ENCODE assay signal across 9 cellular contexts in genomic region chr6:44268095-44268628, GRCh38. TPM values are rescaled to one million over a fixed set of nuclear protein-coding genes. Genes with fewer than 3 reads are reported as not detected.
DNase-seq lines count a peak whose midpoint lies in the region; ATAC-seq and TF ChIP-seq lines count a peak whose summit lies in the region.
"Had no signal": no experiment of that assay in that cellular context is flagged by ENCODE, and none has a peak within 500 bp of the region (broad histone marks: within the 10 kb centered on the region; RNA-seq: fewer than 3 reads in every experiment).

No MANE protein-coding gene starts in this region.

- peak; percentile 82 for TF ChIP-seq CTCF in natural killer cell (IDR thresholded peaks at IDR 0.05)

- H3K4me3 ChIP-seq in effector memory CD4-positive, alpha-beta T cell (ENCODE audit: insufficient read depth, low read depth, low read length, poor library complexity, severe bottlenecking), result no peak overlapping the region

- H3K9me3 Mint-ChIP-seq in natural killer cell, result no peaks in the 10 kb centered on the region
- H3K9me3 Mint-ChIP-seq in natural killer cell treated with Interleukin-12 subunit alpha and Interleukin-12 subunit beta and Interleukin-15 and Interleukin-18, amount 100 ng/mL, for 72 hours, result no peaks in the 10 kb centered on the region
- H3K9me3 Mint-ChIP-seq in activated CD4-positive, alpha-beta T cell treated with anti-CD3 and anti-CD28 coated beads for 36 hours (ENCODE audit: low read depth), result no peaks in the 10 kb centered on the region
- H3K9me3 Mint-ChIP-seq in naive thymus-derived CD8-positive, alpha-beta T cell, result no peaks in the 10 kb centered on the region

- H3K9me3 ChIP-seq in effector memory CD4-positive, alpha-beta T cell (ENCODE audit: control insufficient read depth, low read length), result no peaks in the 10 kb centered on the region

- H3K27me3 Mint-ChIP-seq in natural killer cell (ENCODE audit: low read depth in 2 of 2), result peaks cover 31% of the 10 kb centered on the region in 2 donors
- peaks cover 28 to 35% of the 10 kb centered on the region in 2 donors for H3K27me3 Mint-ChIP-seq in natural killer cell treated with Interleukin-12 subunit alpha and Interleukin-12 subunit beta and Interleukin-15 and Interleukin-18, amount 100 ng/mL, for 72 hours
- peaks cover 34% of the 10 kb centered on the region for H3K27me3 Mint-ChIP-seq in activated CD4-positive, alpha-beta T cell treated with anti-CD3 and anti-CD28 coated beads for 36 hours
- peaks cover 10 to 29% (median 21%) of the 10 kb centered on the region in 5 donors for H3K27me3 Mint-ChIP-seq in naive thymus-derived CD8-positive, alpha-beta T cell

- intact Hi-C loops in natural killer cell (cut with micrococcal nuclease), result loop anchor here (1.0 to 2.0 kb wide), 2 partner anchors 45 to 71 kb away; partner anchors contain the start of gene AARS2
- intact Hi-C loops in activated CD4-positive, alpha-beta T cell treated with anti-CD3 and anti-CD28 coated beads for 36 hours (cut with DNase I, micrococcal nuclease), result loop anchor here (1.0 to 5.0 kb wide), 5 partner anchors 36 to 189 kb away; no protein-coding TSS in a partner anchor

- ATAC-seq in natural killer cell, result no peak
- no peak for ATAC-seq in natural killer cell treated with Interleukin-12 subunit alpha and Interleukin-12 subunit beta and Interleukin-15 and Interleukin-18, amount 100 ng/mL, for 72 hours
- no peak for ATAC-seq in activated CD4-positive, alpha-beta T cell treated with anti-CD3 and anti-CD28 coated beads for 36 hours
- ATAC-seq in naive thymus-derived CD8-positive, alpha-beta T cell, result peak in 1 of 2 donors; percentile 13
- no peak for ATAC-seq in GM21390 (IDR thresholded peaks at IDR 0.05; ENCODE audit: unreplicated experiment)
- no peak for ATAC-seq in HG03280 (IDR thresholded peaks at IDR 0.05; ENCODE audit: unreplicated experiment)

- CTCF ChIA-PET in activated CD4-positive, alpha-beta T cell treated with anti-CD3 and anti-CD28 coated beads for 36 hours (lab: Charles Lee), result interaction anchor here (0.6 to 5.2 kb wide), 33 partner anchors 10 to 840 kb away, joined by 3 to 56 read pairs (median 6); partner anchors contain the start of genes AARS2 and SLC29A1

- H3K4me1 Mint-ChIP-seq in natural killer cell, result peaks cover 18 to 41% of the 10 kb centered on the region in 2 donors
- H3K4me1 Mint-ChIP-seq in natural killer cell treated with Interleukin-12 subunit alpha and Interleukin-12 subunit beta and Interleukin-15 and Interleukin-18, amount 100 ng/mL, for 72 hours (ENCODE audit: low read depth in 2 of 2), result peaks cover 32 to 43% of the 10 kb centered on the region in 2 donors
- H3K4me1 Mint-ChIP-seq in activated CD4-positive, alpha-beta T cell treated with anti-CD3 and anti-CD28 coated beads for 36 hours, result peaks cover 40% of the 10 kb centered on the region
- H3K4me1 Mint-ChIP-seq in naive thymus-derived CD8-positive, alpha-beta T cell, result peaks cover 23 to 57% (median 40%) of the 10 kb centered on the region in 4 donors

- peaks cover 26% of the 10 kb centered on the region for H3K27me3 ChIP-seq in effector memory CD4-positive, alpha-beta T cell (replicated peaks; ENCODE audit: control insufficient read depth, insufficient read depth, low read length, poor library complexity, severe bottlenecking)

- no peaks in the 10 kb centered on the region for H3K36me3 ChIP-seq in effector memory CD4-positive, alpha-beta T cell (ENCODE audit: control insufficient read depth, insufficient read depth, low read length)

- H3K4me1 ChIP-seq in effector memory CD4-positive, alpha-beta T cell (ENCODE audit: control insufficient read depth, insufficient read depth, low read length, poor library complexity, severe bottlenecking), result peaks cover 21% of the 10 kb centered on the region

- POLR2A ChIA-PET in activated CD4-positive, alpha-beta T cell treated with anti-CD3 and anti-CD28 coated beads for 36 hours (lab: Charles Lee), result interaction anchor here (0.6 to 1.6 kb wide), 5 partner anchors 44 to 204 kb away, joined by 3 read pairs; partner anchors contain the start of gene AARS2
- POLR2A ChIA-PET in naive thymus-derived CD8-positive, alpha-beta T cell (lab: Charles Lee), result interaction anchor here (0.9 to 3.2 kb wide), 5 partner anchors 11 to 74 kb away, joined by 3 to 27 read pairs (median 7); partner anchors contain the start of genes HSP90AB1 and SLC35B2

- H3K4me3 Mint-ChIP-seq in natural killer cell, result peak overlapping the region; percentile 55
- H3K4me3 Mint-ChIP-seq in natural killer cell treated with Interleukin-12 subunit alpha and Interleukin-12 subunit beta and Interleukin-15 and Interleukin-18, amount 100 ng/mL, for 72 hours, result no peak overlapping the region
- no peak overlapping the region for H3K4me3 Mint-ChIP-seq in activated CD4-positive, alpha-beta T cell treated with anti-CD3 and anti-CD28 coated beads for 36 hours
- H3K4me3 Mint-ChIP-seq in naive thymus-derived CD8-positive, alpha-beta T cell, result peak overlapping the region in 5 of 10 donors; percentile 15 to 40 (median 27)

- H3K27ac ChIP-seq in effector memory CD4-positive, alpha-beta T cell (ENCODE audit: insufficient read depth, low read length, poor library complexity, severe bottlenecking), result no peak overlapping the region

- DNase-seq in natural killer cell (peak; percentile 49), NCI-H2029 (lab: John Stamatoyannopoulos, UW) (peak; percentile 47)
- DNase-seq in natural killer cell treated with Interleukin-12 subunit alpha and Interleukin-12 subunit beta and Interleukin-15 and Interleukin-18, amount 100 ng/mL, for 72 hours (ENCODE audit: low spot score), result no peak
- peak; percentile 76 for DNase-seq in activated CD4-positive, alpha-beta T cell treated with anti-CD3 and anti-CD28 coated beads for 36 hours
- peak; percentile 39 to 51 (median 41) for DNase-seq in effector memory CD4-positive, alpha-beta T cell
- DNase-seq in naive thymus-derived CD8-positive, alpha-beta T cell, result peak in 9 of 10 donors; percentile 41 to 77 (median 67)

- H3K27ac Mint-ChIP-seq in natural killer cell, result peak overlapping the region; percentile 41 to 98
- H3K27ac Mint-ChIP-seq in natural killer cell treated with Interleukin-12 subunit alpha and Interleukin-12 subunit beta and Interleukin-15 and Interleukin-18, amount 100 ng/mL, for 72 hours, result peak overlapping the region in 1 of 2 donors; percentile 37
- H3K27ac Mint-ChIP-seq in activated CD4-positive, alpha-beta T cell treated with anti-CD3 and anti-CD28 coated beads for 36 hours, result no peak overlapping the region
- H3K27ac Mint-ChIP-seq in naive thymus-derived CD8-positive, alpha-beta T cell, result peak overlapping the region in 8 of 10 donors; percentile 36 to 92 (median 66)

- H3K36me3 Mint-ChIP-seq in natural killer cell, result no peaks in the 10 kb centered on the region
- H3K36me3 Mint-ChIP-seq in natural killer cell treated with Interleukin-12 subunit alpha and Interleukin-12 subunit beta and Interleukin-15 and Interleukin-18, amount 100 ng/mL, for 72 hours, result no peaks in the 10 kb centered on the region
- H3K36me3 Mint-ChIP-seq in activated CD4-positive, alpha-beta T cell treated with anti-CD3 and anti-CD28 coated beads for 36 hours (ENCODE audit: low read depth), result peaks cover 5% of the 10 kb centered on the region
- H3K36me3 Mint-ChIP-seq in naive thymus-derived CD8-positive, alpha-beta T cell, result no peaks in the 10 kb centered on the region

RNA-seq across cellular contexts. Expression of gene TMEM151B, which starts 2.1 kb away (rescaled TPM):
- not detected for total RNA-seq in natural killer cell
- total RNA-seq in natural killer cell treated with Interleukin-12 subunit alpha and Interleukin-12 subunit beta and Interleukin-15 and Interleukin-18, amount 100 ng/mL, for 72 hours, result not detected
- under 1 TPM in 1 of 2 experiments, not detected in 1; 0.09 TPM for total RNA-seq in activated CD4-positive, alpha-beta T cell treated with anti-CD3 and anti-CD28 coated beads for 36 hours
- total RNA-seq in naive thymus-derived CD8-positive, alpha-beta T cell, result not detected
- polyA plus RNA-seq in naive thymus-derived CD8-positive, alpha-beta T cell, result not detected
- total RNA-seq: glomerular endothelial cell had no signal

RNA-seq across cellular contexts. Expression of gene NFKBIE, which starts 2.8 kb away (rescaled TPM):
- total RNA-seq in natural killer cell, result 10 to 100 TPM; 44.9 to 61.5 (median 56.4) TPM
- 10 to 100 TPM; 24.1 to 26.1 TPM for total RNA-seq in natural killer cell treated with Interleukin-12 subunit alpha and Interleukin-12 subunit beta and Interleukin-15 and Interleukin-18, amount 100 ng/mL, for 72 hours
- total RNA-seq in activated CD4-positive, alpha-beta T cell treated with anti-CD3 and anti-CD28 coated beads for 36 hours, result 10 to 100 TPM; 17.2 to 19.9 TPM
- total RNA-seq in naive thymus-derived CD8-positive, alpha-beta T cell, result 10 to 100 TPM; 11.4 to 14.4 TPM
- polyA plus RNA-seq in naive thymus-derived CD8-positive, alpha-beta T cell, result 1 to 10 TPM; 2.7 to 4.1 (median 3.6) TPM

RNA-seq across cellular contexts. Expression of gene SLC35B2, which starts 10.8 kb away (rescaled TPM):
- total RNA-seq in natural killer cell, result 10 to 100 TPM; 20.9 to 27.7 (median 26.8) TPM
- total RNA-seq in natural killer cell treated with Interleukin-12 subunit alpha and Interleukin-12 subunit beta and Interleukin-15 and Interleukin-18, amount 100 ng/mL, for 72 hours, result 10 to 100 TPM; 34.6 to 39.4 TPM
- 10 to 100 TPM; 14.1 TPM for total RNA-seq in activated CD4-positive, alpha-beta T cell treated with anti-CD3 and anti-CD28 coated beads for 36 hours
- total RNA-seq in naive thymus-derived CD8-positive, alpha-beta T cell, result 10 to 100 TPM; 18.0 to 18.3 TPM
- polyA plus RNA-seq in naive thymus-derived CD8-positive, alpha-beta T cell, result 10 to 100 TPM; 31.9 to 40.1 (median 39.0) TPM

RNA-seq across cellular contexts. Expression of gene HSP90AB1, which starts 21.3 kb away (rescaled TPM):
- total RNA-seq in natural killer cell, result 100 to 1,000 TPM; 256 to 372 (median 308) TPM
- total RNA-seq in natural killer cell treated with Interleukin-12 subunit alpha and Interleukin-12 subunit beta and Interleukin-15 and Interleukin-18, amount 100 ng/mL, for 72 hours, result 1,000 to 10,000 TPM; 1,035 to 1,696 TPM
- total RNA-seq in activated CD4-positive, alpha-beta T cell treated with anti-CD3 and anti-CD28 coated beads for 36 hours, result 1,000 to 10,000 TPM; 2,120 to 2,263 TPM
- total RNA-seq in naive thymus-derived CD8-positive, alpha-beta T cell, result 100 to 1,000 TPM; 480 to 502 TPM
- polyA plus RNA-seq in naive thymus-derived CD8-positive, alpha-beta T cell, result 100 to 1,000 TPM; 420 to 607 (median 518) TPM

RNA-seq across cellular contexts. Expression of gene SLC29A1, which starts 44.8 kb away (rescaled TPM):
- 1 to 10 TPM; 2.2 to 5.5 (median 5.2) TPM for total RNA-seq in natural killer cell
- total RNA-seq in natural killer cell treated with Interleukin-12 subunit alpha and Interleukin-12 subunit beta and Interleukin-15 and Interleukin-18, amount 100 ng/mL, for 72 hours, result 10 to 100 TPM; 25.1 to 95.6 TPM
- 10 to 100 TPM; 59.8 to 98.3 TPM for total RNA-seq in activated CD4-positive, alpha-beta T cell treated with anti-CD3 and anti-CD28 coated beads for 36 hours
- total RNA-seq in naive thymus-derived CD8-positive, alpha-beta T cell, result 1 to 10 TPM; 1.3 to 2.3 TPM
- polyA plus RNA-seq in naive thymus-derived CD8-positive, alpha-beta T cell, result 1 to 10 TPM; 2.0 to 2.6 (median 2.5) TPM
